ENCODE assay signal across 8 cellular contexts in the genomic region with DNA sequence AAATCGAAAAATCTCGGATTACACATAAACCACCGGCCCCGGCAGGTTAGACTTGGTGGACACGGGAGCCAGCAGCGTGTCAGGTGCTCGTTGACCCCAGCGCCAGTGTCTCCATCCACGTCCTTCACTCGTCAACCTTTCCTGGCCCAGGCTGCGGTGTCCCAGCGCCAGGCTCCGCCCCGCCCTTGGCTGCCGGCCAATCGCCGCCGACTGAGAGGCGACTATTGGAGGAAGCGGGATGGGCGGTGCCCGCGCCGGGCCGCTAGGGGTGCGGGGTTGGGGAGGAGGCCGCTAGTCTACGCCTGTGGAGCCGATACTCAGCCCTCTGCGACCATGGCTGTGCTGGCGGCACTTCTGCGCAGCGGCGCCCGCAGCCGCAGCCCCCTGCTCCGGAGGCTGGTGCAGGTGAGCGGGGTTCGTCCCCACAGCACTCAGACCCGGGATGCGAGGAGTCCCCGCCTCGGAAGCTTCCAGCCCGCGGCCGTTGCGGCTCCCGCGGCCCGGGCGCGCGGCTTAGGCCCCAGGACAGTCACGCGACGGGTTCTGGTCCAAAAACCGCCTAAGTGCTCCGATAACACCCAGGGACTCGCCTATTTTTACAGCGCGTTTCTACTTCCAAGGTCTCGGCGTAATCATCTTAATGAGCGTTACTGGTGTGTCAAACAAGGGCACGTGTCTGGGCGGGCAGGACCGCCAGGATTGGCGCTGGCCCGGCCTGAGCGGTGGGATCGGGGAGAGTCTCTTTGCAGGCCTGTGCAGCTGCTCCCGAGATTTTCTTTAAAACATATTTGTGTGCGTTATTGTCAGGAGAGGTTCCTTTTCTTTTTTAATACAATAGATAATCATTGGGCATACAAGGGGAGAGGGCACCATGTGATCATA. TPM values are rescaled to one million over a fixed set of nuclear protein-coding genes. Genes with fewer than 3 reads are reported as not detected.
DNase-seq lines count a peak whose midpoint lies in the region; ATAC-seq and TF ChIP-seq lines count a peak whose summit lies in the region.

A gene (plus strand): TSS at position 294 of the 882 bp plus-strand sequence. CDS start 40 bp downstream, at position 334.

- H2AFZ ChIP-seq in mammary epithelial cell (ENCODE audit: low read depth, low read length): peak within 1 kb of the TSS; percentile 95

- WGBS in mammary epithelial cell (ENCODE audit: low coverage, missing lambda C conversion rate): under 1% methylated on average over 40 of the region's 73 CpGs

- H3K9me3 ChIP-seq in AG04450 (ENCODE audit: control insufficient read depth, insufficient read depth, low read length) (no peaks in the 10 kb centered on the region; the same call in 1 of the 2 replicates), WERI-Rb-1 (ENCODE audit: severe bottlenecking) (no peaks in the 10 kb centered on the region), mammary epithelial cell (replicated peaks; ENCODE audit: insufficient read depth, low read length) (no peaks in the 10 kb centered on the region)

- peak within 1 kb of the TSS; percentile 96 for H3K4me2 ChIP-seq in mammary epithelial cell (ENCODE audit: insufficient read depth, low read depth, low read length)

- peak within 1 kb of the TSS; percentile 85 for H3K4me3 ChIP-seq in AG04450 (ENCODE audit: low read depth, low read length)
- peak within 1 kb of the TSS; percentile 67 for H3K4me3 ChIP-seq in WERI-Rb-1 (ENCODE audit: low read depth, low read length)
- H3K4me3 ChIP-seq in mammary epithelial cell (replicated peaks in 1 of 3; ENCODE audit: insufficient read depth in 1 of 3, low read depth in 2 of 3, low read length in 3 of 3): peak within 1 kb of the TSS; percentile 76 to 96 (median 96)

- peak; percentile 55 for DNase-seq in AG04450 (ENCODE audit: low read depth, low spot score)
- DNase-seq in NCI-H2196 treated with DMSO at 0.1 percent for 48 hours (lab: John Stamatoyannopoulos, UW; ENCODE audit: unreplicated experiment): peak; percentile 86
- peak; percentile 96 for DNase-seq in WERI-Rb-1
- DNase-seq in mammary epithelial cell: peak; percentile 89
- peak; percentile 95 for DNase-seq in iPS-NIHi11 (ENCODE audit: low spot score)
- DNase-seq in smooth muscle cell of the brain vasculature (ENCODE audit: low read depth, low spot score): peak; percentile 74

- H3K36me3 ChIP-seq in WERI-Rb-1 (peaks cover 2% of the 10 kb centered on the region; the same call in 1 of the 2 replicates), mammary epithelial cell (ENCODE audit: insufficient read depth, low read length) (no peaks in the 10 kb centered on the region)

- intact Hi-C loops in mammary epithelial cell (cut with micrococcal nuclease): loop anchor here (1.0 kb wide), 1 partner anchor 101 kb away; a partner anchor contains a TSS

- POLR2A ChIA-PET in AG04450 (lab: Yijun Ruan, JAX): interaction anchor here (0.6 kb wide), 1 partner anchor 20 kb away, joined by 8 read pairs; no protein-coding TSS in a partner anchor

- in situ Hi-C loops in mammary epithelial cell (cut with MboI; ENCODE audit: low sequenced_read_pairs in 2 of 2): loop anchor here (5.0 to 25.0 kb wide), 2 partner anchors 531 to 541 kb away; a partner anchor contains a TSS

- H3K27me3 ChIP-seq in AG04450 (ENCODE audit: control insufficient read depth, insufficient read depth, low read length) (no peaks in the 10 kb centered on the region), WERI-Rb-1 (ENCODE audit: insufficient read depth, low read depth, severe bottlenecking) (no peaks in the 10 kb centered on the region), mammary epithelial cell (ENCODE audit: insufficient read depth, low read length) (no peaks in the 10 kb centered on the region)

- TSS peak; percentile 49 for BruUV-seq in mammary epithelial cell (replicated peaks; lab: Mats Ljungman, UMichigan)

- H3K27ac ChIP-seq in AG04450 (ENCODE audit: low read depth, low read length): peak within 1 kb of the TSS; percentile 80
- H3K27ac ChIP-seq in WERI-Rb-1: peak within 1 kb of the TSS; percentile 75
- peak within 1 kb of the TSS; percentile 72 for H3K27ac ChIP-seq in mammary epithelial cell (ENCODE audit: insufficient read depth, low read depth, low read length)

- peak; percentile 22 for TF ChIP-seq CTCF in AG04450 (IDR thresholded peaks at IDR 0.05; ENCODE audit: low read depth, low read length)
- TF ChIP-seq CTCF in WERI-Rb-1 (IDR thresholded peaks at IDR 0.05; ENCODE audit: low read depth, low read length): peak; percentile 32; the same call in 1 of the 2 replicates
- TF ChIP-seq CTCF in mammary epithelial cell (conservative IDR thresholded peaks at IDR 0.05 in 1 of 2, IDR thresholded peaks at IDR 0.05 in 1 of 2; ENCODE audit: extremely low read depth in 1 of 2, insufficient read depth in 1 of 2, low read depth in 1 of 2, low read length in 2 of 2): peak in 1 of 2 donors; percentile 21

- H3K79me2 ChIP-seq in mammary epithelial cell (ENCODE audit: insufficient read depth, low read length): peaks cover 43% of the 10 kb centered on the region

- dilution Hi-C loops in mammary epithelial cell (cut with HindIII; ENCODE audit: low sequenced_read_pairs): no loop called here

- H3K4me1 ChIP-seq in mammary epithelial cell (ENCODE audit: insufficient read depth, low read length): peaks cover 12% of the 10 kb centered on the region

- CTCF ChIA-PET in AG04450 (lab: Charles Lee) (interaction anchor here (0.5 to 1.3 kb wide), 2 partner anchors 14 to 113 kb away, joined by 4 read pairs; a partner anchor contains a TSS), mammary epithelial cell (lab: Charles Lee; ENCODE audit: low non-redundant PET) (no interaction called here)

- peak within 1 kb of the TSS; percentile 86 for H3K9ac ChIP-seq in mammary epithelial cell (ENCODE audit: insufficient read depth, low read length)

- peak; percentile 84 for ATAC-seq in GM18870 (IDR thresholded peaks at IDR 0.05; ENCODE audit: unreplicated experiment)
- ATAC-seq in HG03135 (IDR thresholded peaks at IDR 0.05; ENCODE audit: unreplicated experiment): peak; percentile 97

- no peaks in the 10 kb centered on the region for H4K20me1 ChIP-seq in mammary epithelial cell (ENCODE audit: insufficient read depth, low read length)

RNA-seq across cellular contexts. Expression of the gene that starts here (rescaled TPM):
- polyA plus RNA-seq in AG04450 (2011; rRNA removed) (92.4 and 120 TPM in 2 replicates), mammary epithelial cell (49.9 TPM)
- 40.4 and 58.3 TPM in 2 replicates for polyA minus RNA-seq in AG04450 (2011; rRNA and poly(A)+ RNA removed)
- 10 to 100 TPM; 35.0 to 35.6 TPM for total RNA-seq in mammary epithelial cell
- 66.9 TPM for polyA minus RNA-seq in mammary epithelial cell

Comparison
In these comparisons a context has a peak if more than half of its experiments do, and no peak if none do; other contexts are left out.
1. Peak in every context shown above with its lines: DNase-seq, ATAC-seq, H3K4me3 ChIP-seq and H3K27ac ChIP-seq.